17 cellular contexts compared by ENCODE assay signal in the genomic region with DNA sequence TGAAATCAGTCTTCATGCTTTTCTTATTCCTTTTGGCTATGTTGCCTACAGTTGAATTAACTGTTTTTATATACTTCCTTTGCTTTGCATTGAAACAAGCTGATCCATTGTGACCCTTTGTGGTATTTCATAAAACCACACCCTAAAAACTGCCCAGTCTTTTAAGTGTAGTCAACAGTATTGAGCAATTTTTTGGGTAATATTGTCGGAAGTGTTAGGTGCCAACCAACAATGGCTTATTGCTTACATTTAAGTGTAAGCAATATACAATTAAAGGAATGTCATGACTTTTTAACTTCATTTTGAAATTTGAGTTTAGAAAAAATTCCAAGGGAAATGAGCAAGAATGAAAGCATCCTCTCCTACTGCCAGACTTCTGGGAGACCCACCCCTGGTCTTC.
DNase-seq lines count a peak whose midpoint lies in the region; TF ChIP-seq lines count a peak whose summit lies in the region.
"Had no signal": no experiment of that assay in that cellular context is flagged by ENCODE, and none has a peak within 500 bp of the region (broad histone marks: within the 10 kb centered on the region; RNA-seq: fewer than 3 reads in every experiment).

No MANE protein-coding gene starts in this region.

- H3K4me1 ChIP-seq in GM23248 (ENCODE audit: insufficient read depth) = peaks cover 70% of the 10 kb centered on the region
- peaks cover 16% of the 10 kb centered on the region for H3K4me1 ChIP-seq in smooth muscle cell (ENCODE audit: low read depth)

- H3K9me2 ChIP-seq in GM23248 (ENCODE audit: insufficient read depth) = no peaks in the 10 kb centered on the region

- no TSS peak for BruUV-seq in MCF 10A (replicated peaks; lab: Mats Ljungman, UMichigan)

- H2AFZ ChIP-seq in GM23248 = no peak overlapping the region
- H2AFZ ChIP-seq in smooth muscle cell (ENCODE audit: low read depth) = no peak overlapping the region

- peak; percentile 72 for DNase-seq in GM23248
- peak; percentile 8 for DNase-seq in NCI-H460 (ENCODE audit: extremely low read depth, low read depth)
- DNase-seq in MCF 10A (ENCODE audit: unreplicated experiment) = peak; percentile 77
- DNase-seq in iris pigment epithelial cell (ENCODE audit: low read depth) = peak; percentile 66
- DNase-seq in smooth muscle cell (lab: John Stamatoyannopoulos, UW; ENCODE audit: unreplicated experiment) = no peak
- DNase-seq in stimulated activated CD4-positive, alpha-beta T cell treated with anti-CD3 and anti-CD28 coated beads, Interleukin-2, amount 100 ng/mL, for 24 hours = no peak
- no peak for DNase-seq in SKM-1 (lab: John Stamatoyannopoulos, UW; ENCODE audit: unreplicated experiment)
- DNase-seq: activated CD4-positive, alpha-beta memory T cell treated with anti-CD3 and anti-CD28 coated beads, Interleukin-2, amount 10 ng/mL, durations not matched to agents 7 days and 5 days; erythroblast; left lung; NCI-H187 treated with DMSO at 0.1 percent for 48 hours; NCI-H69 had no signal

- 0 to 4% methylated on average over 1 of the region's 1 CpG for WGBS in GM23248 (ENCODE audit: low coverage in 1 of 2, low lambda C conversion rate in 2 of 2, missing lambda C conversion rate in 2 of 2), 2 experiments
- 88% methylated on average over 1 of the region's 1 CpG for WGBS in smooth muscle cell (ENCODE audit: low lambda C conversion rate)

- H3K36me3 ChIP-seq in GM23248 (ENCODE audit: low read depth) = no peaks in the 10 kb centered on the region
- no peaks in the 10 kb centered on the region for H3K36me3 ChIP-seq in smooth muscle cell (ENCODE audit: low read depth)
- H3K36me3 ChIP-seq: adrenal gland, left lung had no signal

- H3K4me1 Mint-ChIP-seq in MCF 10A (ENCODE audit: insufficient read depth, unreplicated experiment) = peaks cover 49% of the 10 kb centered on the region

- peaks cover 6% of the 10 kb centered on the region for H3K36me3 Mint-ChIP-seq in MCF 10A (ENCODE audit: insufficient read depth, unreplicated experiment)

- no peaks in the 10 kb centered on the region for H3K9me3 Mint-ChIP-seq in MCF 10A (ENCODE audit: unreplicated experiment)
- H3K9me3 Mint-ChIP-seq: activated CD4-positive, alpha-beta memory T cell treated with anti-CD3 and anti-CD28 coated beads, Interleukin-2, amount 10 ng/mL, durations not matched to agents 7 days and 5 days; stimulated activated naive CD8-positive, alpha-beta T cell treated with anti-CD3 and anti-CD28 coated beads, Interleukin-15, Interleukin-2, amounts not matched to agents 100 ng/mL and 50 ng/mL, for 24 hours had no signal

- H3K9me3 ChIP-seq in GM23248 (ENCODE audit: low read depth) (no peaks in the 10 kb centered on the region), smooth muscle cell (replicated peaks; ENCODE audit: low read depth) (no peaks in the 10 kb centered on the region)
- H3K9me3 ChIP-seq: adrenal gland, left lung had no signal

- H3K27me3 Mint-ChIP-seq in MCF 10A (ENCODE audit: insufficient read depth, unreplicated experiment) = no peaks in the 10 kb centered on the region

- CTCF ChIA-PET in MCF 10A (lab: Yijun Ruan, JAX) = interaction anchor here (0.6 to 2.5 kb wide), 4 partner anchors 37 to 550 kb away, joined by 4 to 19 read pairs (median 4); no protein-coding TSS in a partner anchor

- TF ChIP-seq CTCF in MCF 10A (IDR thresholded peaks at IDR 0.05; ENCODE audit: unreplicated experiment) = no peak
- TF ChIP-seq CTCF in smooth muscle cell (IDR thresholded peaks at IDR 0.05; ENCODE audit: borderline replicate concordance, insufficient read depth, poor library complexity, severe bottlenecking) = no peak

- no peak overlapping the region for H3K9ac ChIP-seq in GM23248
- no peak overlapping the region for H3K9ac ChIP-seq in smooth muscle cell (ENCODE audit: low read depth)
- H3K9ac ChIP-seq: KMS-11 had no signal

- H3K4me2 ChIP-seq in GM23248 (ENCODE audit: unreplicated experiment) (peak overlapping the region; percentile 30), smooth muscle cell (no peak overlapping the region)
- H3K4me2 ChIP-seq: KMS-11 had no signal

- H3K4me3 ChIP-seq in GM23248 (peak overlapping the region; percentile 5; the same call in 1 of the 2 replicates), smooth muscle cell (no peak overlapping the region)
- H3K4me3 ChIP-seq: adrenal gland, GM12878, left lung had no signal

- in situ Hi-C loops in GM23248 (cut with MboI) = no loop called here

- H4K20me1 ChIP-seq in GM23248 (ENCODE audit: insufficient read depth) (no peaks in the 10 kb centered on the region), smooth muscle cell (ENCODE audit: low read depth) (peaks cover 3% of the 10 kb centered on the region)

- H3K4me3 Mint-ChIP-seq in MCF 10A (ENCODE audit: unreplicated experiment) = no peak overlapping the region
- H3K4me3 Mint-ChIP-seq: activated CD4-positive, alpha-beta memory T cell treated with anti-CD3 and anti-CD28 coated beads, Interleukin-2, amount 10 ng/mL, durations not matched to agents 7 days and 5 days; stimulated activated naive CD8-positive, alpha-beta T cell treated with anti-CD3 and anti-CD28 coated beads, Interleukin-15, Interleukin-2, amounts not matched to agents 100 ng/mL and 50 ng/mL, for 24 hours had no signal

- H3K27me3 ChIP-seq in GM23248 (replicated peaks; ENCODE audit: insufficient read depth) (no peaks in the 10 kb centered on the region), smooth muscle cell (ENCODE audit: low read depth) (no peaks in the 10 kb centered on the region)
- H3K27me3 ChIP-seq: adrenal gland, left lung had no signal

- H3F3A ChIP-seq in GM23248 (ENCODE audit: insufficient read depth) (peaks cover 54% of the 10 kb centered on the region), smooth muscle cell (ENCODE audit: low read depth) (peaks cover 10% of the 10 kb centered on the region)

- POLR2A ChIA-PET in MCF 10A (lab: Yijun Ruan, JAX) = interaction anchor here (0.6 to 9.3 kb wide), 16 partner anchors 10 to 1567 kb away, joined by 3 to 171 read pairs (median 4); partner anchors contain the start of genes ONECUT2 and WDR7

- peak overlapping the region; percentile 16 for H3K27ac Mint-ChIP-seq in MCF 10A (ENCODE audit: low read depth, unreplicated experiment)
- H3K27ac Mint-ChIP-seq: activated CD4-positive, alpha-beta memory T cell treated with anti-CD3 and anti-CD28 coated beads, Interleukin-2, amount 10 ng/mL, durations not matched to agents 7 days and 5 days; stimulated activated naive CD8-positive, alpha-beta T cell treated with anti-CD3 and anti-CD28 coated beads, Interleukin-15, Interleukin-2, amounts not matched to agents 100 ng/mL and 50 ng/mL, for 24 hours had no signal

- no peaks in the 10 kb centered on the region for H3K79me2 ChIP-seq in GM23248 (ENCODE audit: insufficient read depth)
- H3K79me2 ChIP-seq in smooth muscle cell (ENCODE audit: low read depth) = no peaks in the 10 kb centered on the region

- intact Hi-C loops in MCF 10A (cut with micrococcal nuclease) = no loop called here

- H3K27ac ChIP-seq in GM23248 = peak overlapping the region; percentile 14
- H3K27ac ChIP-seq in smooth muscle cell (ENCODE audit: low read depth) = no peak overlapping the region
- H3K27ac ChIP-seq: adrenal gland, C4-2B, KMS-11, left lung had no signal

Comparison
In these comparisons a context has a peak if more than half of its experiments do, and no peak if none do; other contexts are left out.
1. DNase-seq: peak in GM23248 (single experiment), NCI-H460 (single experiment), MCF 10A (single experiment) and iris pigment epithelial cell (single experiment); none in smooth muscle cell (single experiment), stimulated activated CD4-positive, alpha-beta T cell treated with anti-CD3 and anti-CD28 coated beads, Interleukin-2, amount 100 ng/mL, for 24 hours (0 of 2) and SKM-1 (single experiment).